17 cellular contexts compared by ENCODE assay signal in genomic region chr3:196412704-196413103, GRCh38.
DNase-seq lines count a peak whose midpoint lies in the region; ATAC-seq lines count a peak whose summit lies in the region.
"Had no signal": no experiment of that assay in that cellular context is flagged by ENCODE, and none has a peak within 500 bp of the region (broad histone marks: within the 10 kb centered on the region; RNA-seq: fewer than 3 reads in every experiment).

No MANE protein-coding gene starts in this region.

- peak overlapping the region; percentile 83 for H3K27ac Mint-ChIP-seq in activated naive CD8-positive, alpha-beta T cell
- H3K27ac Mint-ChIP-seq in activated naive CD8-positive, alpha-beta T cell treated with anti-CD3 and anti-CD28 coated beads, Interleukin-2, amount 50 U/mL, for 24 hours, result no peak overlapping the region
- peak overlapping the region; percentile 28 for H3K27ac Mint-ChIP-seq in stimulated activated naive B cell treated with anti-CD40 and anti-IgM and Interleukin-4, amounts not matched to agents 10 μg/mL and 1 μg/mL and 100 μg/mL, for 72 hours
- H3K27ac Mint-ChIP-seq: CD4-positive, alpha-beta memory T cell; stimulated activated naive CD8-positive, alpha-beta T cell treated with anti-CD3 and anti-CD28 coated beads, Interleukin-15, amount 100 ng/mL, for 72 hours had no signal

- no peak overlapping the region for H3K4me3 Mint-ChIP-seq in activated naive CD8-positive, alpha-beta T cell
- no peak overlapping the region for H3K4me3 Mint-ChIP-seq in activated naive CD8-positive, alpha-beta T cell treated with anti-CD3 and anti-CD28 coated beads, Interleukin-2, amount 50 U/mL, for 24 hours
- peak overlapping the region in 1 of 2 donors; percentile 0 for H3K4me3 Mint-ChIP-seq in stimulated activated naive B cell treated with anti-CD40 and anti-IgM and Interleukin-4, amounts not matched to agents 10 μg/mL and 1 μg/mL and 100 μg/mL, for 72 hours
- H3K4me3 Mint-ChIP-seq: CD4-positive, alpha-beta memory T cell; stimulated activated naive CD8-positive, alpha-beta T cell treated with anti-CD3 and anti-CD28 coated beads, Interleukin-15, amount 100 ng/mL, for 72 hours had no signal

- peaks cover 7% of the 10 kb centered on the region for H3K36me3 Mint-ChIP-seq in activated naive CD8-positive, alpha-beta T cell
- peaks cover 25% of the 10 kb centered on the region for H3K36me3 Mint-ChIP-seq in activated naive CD8-positive, alpha-beta T cell treated with anti-CD3 and anti-CD28 coated beads, Interleukin-2, amount 50 U/mL, for 24 hours (ENCODE audit: low read depth)
- peaks cover 26% of the 10 kb centered on the region in 2 donors for H3K36me3 Mint-ChIP-seq in stimulated activated naive B cell treated with anti-CD40 and anti-IgM and Interleukin-4, amounts not matched to agents 10 μg/mL and 1 μg/mL and 100 μg/mL, for 72 hours

- H3K27me3 Mint-ChIP-seq in activated naive CD8-positive, alpha-beta T cell, result no peaks in the 10 kb centered on the region
- H3K27me3 Mint-ChIP-seq in activated naive CD8-positive, alpha-beta T cell treated with anti-CD3 and anti-CD28 coated beads, Interleukin-2, amount 50 U/mL, for 24 hours, result no peaks in the 10 kb centered on the region
- H3K27me3 Mint-ChIP-seq in stimulated activated naive B cell treated with anti-CD40 and anti-IgM and Interleukin-4, amounts not matched to agents 10 μg/mL and 1 μg/mL and 100 μg/mL, for 72 hours, result no peaks in the 10 kb centered on the region
- H3K27me3 Mint-ChIP-seq: CD4-positive, alpha-beta memory T cell; stimulated activated naive CD8-positive, alpha-beta T cell treated with anti-CD3 and anti-CD28 coated beads, Interleukin-15, amount 100 ng/mL, for 72 hours had no signal

- no peak for DNase-seq in activated naive CD8-positive, alpha-beta T cell treated with anti-CD3 and anti-CD28 coated beads, Interleukin-2, amount 50 U/mL, for 24 hours
- DNase-seq in stimulated activated naive B cell treated with anti-CD40 and anti-IgM and Interleukin-4, amounts not matched to agents 10 μg/mL and 1 μg/mL and 100 μg/mL, for 72 hours, result peak; percentile 1
- no peak for DNase-seq in DMS153 (lab: John Stamatoyannopoulos, UW)
- no peak for DNase-seq in inferior parietal cortex (ENCODE audit: extremely low spot score)
- DNase-seq in substantia nigra (lab: John Stamatoyannopoulos, UW), result no peak
- DNase-seq: activated effector memory CD4-positive, alpha-beta T cell treated with anti-CD3 and anti-CD28 coated beads, Interleukin-2, amount 50 U/mL, for 16 hours; CD4-positive, alpha-beta memory T cell; heart right ventricle; mucosa of descending colon; NCI-H2081 treated with DMSO at 0.1 percent for 48 hours; NCI-H774; SIG-M5; stimulated activated naive CD8-positive, alpha-beta T cell treated with anti-CD3 and anti-CD28 coated beads, Interleukin-15, amount 100 ng/mL, for 72 hours had no signal

- peaks cover 56% of the 10 kb centered on the region for H3K4me1 Mint-ChIP-seq in activated naive CD8-positive, alpha-beta T cell (ENCODE audit: low read depth)
- peaks cover 51% of the 10 kb centered on the region for H3K4me1 Mint-ChIP-seq in activated naive CD8-positive, alpha-beta T cell treated with anti-CD3 and anti-CD28 coated beads, Interleukin-2, amount 50 U/mL, for 24 hours
- peaks cover 28 to 73% of the 10 kb centered on the region in 2 donors for H3K4me1 Mint-ChIP-seq in stimulated activated naive B cell treated with anti-CD40 and anti-IgM and Interleukin-4, amounts not matched to agents 10 μg/mL and 1 μg/mL and 100 μg/mL, for 72 hours

- no peak overlapping the region for H3K27ac ChIP-seq in substantia nigra (ENCODE audit: low read depth, low read length, poor library complexity, severe bottlenecking)
- H3K27ac ChIP-seq: esophagus muscularis mucosa, heart right ventricle had no signal

- ATAC-seq in activated naive CD8-positive, alpha-beta T cell treated with anti-CD3 and anti-CD28 coated beads, Interleukin-2, amount 50 U/mL, for 24 hours, result no peak
- ATAC-seq in GM21737 (IDR thresholded peaks at IDR 0.05; ENCODE audit: unreplicated experiment), result peak; percentile 57
- ATAC-seq in HG03342 (IDR thresholded peaks at IDR 0.05; ENCODE audit: unreplicated experiment), result peak; percentile 74
- ATAC-seq in stimulated activated naive B cell treated with anti-CD40 and anti-IgM and Interleukin-4, amounts not matched to agents 10 μg/mL and 1 μg/mL and 100 μg/mL, for 72 hours (replicated peaks), result peak; percentile 97
- ATAC-seq: heart right ventricle; mucosa of descending colon; stimulated activated naive CD8-positive, alpha-beta T cell treated with anti-CD3 and anti-CD28 coated beads, Interleukin-15, amount 100 ng/mL, for 72 hours had no signal

- H3K9me3 Mint-ChIP-seq in activated naive CD8-positive, alpha-beta T cell (ENCODE audit: low read depth), result peaks cover 7% of the 10 kb centered on the region
- H3K9me3 Mint-ChIP-seq in activated naive CD8-positive, alpha-beta T cell treated with anti-CD3 and anti-CD28 coated beads, Interleukin-2, amount 50 U/mL, for 24 hours, result peaks cover 7% of the 10 kb centered on the region
- H3K9me3 Mint-ChIP-seq in stimulated activated naive B cell treated with anti-CD40 and anti-IgM and Interleukin-4, amounts not matched to agents 10 μg/mL and 1 μg/mL and 100 μg/mL, for 72 hours, result peaks cover 6 to 10% of the 10 kb centered on the region in 2 donors
